ENCODE assay signal across 15 cellular contexts in genomic region chr7:33145174-33145573, GRCh38. TPM values are rescaled to one million over a fixed set of nuclear protein-coding genes. Genes with fewer than 3 reads are reported as not detected.
DNase-seq lines count a peak whose midpoint lies in the region; ATAC-seq lines count a peak whose summit lies in the region.
"Had no signal": no experiment of that assay in that cellular context is flagged by ENCODE, and none has a peak within 500 bp of the region (broad histone marks: within the 10 kb centered on the region; RNA-seq: fewer than 3 reads in every experiment).

No MANE protein-coding gene starts in this region.

- H3K23ac ChIP-seq in mesendoderm (ENCODE audit: low read length): no peak overlapping the region

- H3K9ac ChIP-seq in mesendoderm (ENCODE audit: low read length): no peak overlapping the region

- H3K36me3 Mint-ChIP-seq in activated CD8-positive, alpha-beta memory T cell treated with anti-CD3 and anti-CD28 coated beads, Interleukin-2, amount 10 ng/mL, durations not matched to agents 7 days and 5 days: peaks cover 7% of the 10 kb centered on the region

- H2BK5ac ChIP-seq in mesendoderm (ENCODE audit: low read length): no peak overlapping the region

- peak; percentile 43 for DNase-seq in OCI-M1 (lab: John Stamatoyannopoulos, UW)
- no peak for DNase-seq in caudate nucleus (lab: John Stamatoyannopoulos, UW)
- DNase-seq in mesendoderm: peak; percentile 2
- DNase-seq in posterior cingulate gyrus: no peak
- no peak for DNase-seq in activated CD8-positive, alpha-beta memory T cell treated with anti-CD3 and anti-CD28 coated beads, Interleukin-2, amount 10 ng/mL, durations not matched to agents 7 days and 5 days
- DNase-seq: Calu3; CD4-positive, alpha-beta T cell; DMS 273 treated with DMSO at 0.1 percent for 48 hours; GOT3; HCEC 1CT; HFFc6 had no signal

- peaks cover 10% of the 10 kb centered on the region for H3K4me1 Mint-ChIP-seq in activated CD8-positive, alpha-beta memory T cell treated with anti-CD3 and anti-CD28 coated beads, Interleukin-2, amount 10 ng/mL, durations not matched to agents 7 days and 5 days
- H3K4me1 Mint-ChIP-seq: B cell had no signal

- H2BK120ac ChIP-seq in mesendoderm (ENCODE audit: low read depth, low read length): no peak overlapping the region

- no CpG with 5 or more reads among the region's 5 CpGs for WGBS in mesendoderm (ENCODE audit: extremely low coverage, insufficient coverage, low lambda C conversion rate)

- H3K4me3 Mint-ChIP-seq in activated CD8-positive, alpha-beta memory T cell treated with anti-CD3 and anti-CD28 coated beads, Interleukin-2, amount 10 ng/mL, durations not matched to agents 7 days and 5 days: no peak overlapping the region
- H3K4me3 Mint-ChIP-seq: B cell; CD4-positive, alpha-beta T cell; HFFc6 had no signal

- H3K79me1 ChIP-seq in mesendoderm (ENCODE audit: low read length): no peaks in the 10 kb centered on the region

- H3K79me2 ChIP-seq in mesendoderm (ENCODE audit: control insufficient read depth, insufficient read depth, low read length): no peaks in the 10 kb centered on the region

- H3K4ac ChIP-seq in mesendoderm (ENCODE audit: low read depth, low read length): no peak overlapping the region

- intact Hi-C loops in posterior cingulate gyrus (cut with DNase I): no loop called here

- CTCF ChIA-PET in activated CD8-positive, alpha-beta memory T cell treated with anti-CD3 and anti-CD28 coated beads, Interleukin-2, amount 10 ng/mL, durations not matched to agents 7 days and 5 days (lab: Charles Lee): no interaction called here

- no peak overlapping the region for H3K4me2 ChIP-seq in mesendoderm (ENCODE audit: low read length)

- H4K5ac ChIP-seq in mesendoderm (ENCODE audit: low read length): no peak overlapping the region

- no peak overlapping the region for H3K4me3 ChIP-seq in mesendoderm (ENCODE audit: low read length)

- no peaks in the 10 kb centered on the region for H3K27me3 Mint-ChIP-seq in activated CD8-positive, alpha-beta memory T cell treated with anti-CD3 and anti-CD28 coated beads, Interleukin-2, amount 10 ng/mL, durations not matched to agents 7 days and 5 days
- H3K27me3 Mint-ChIP-seq: B cell; CD4-positive, alpha-beta T cell had no signal

- no peaks in the 10 kb centered on the region for H3K4me1 ChIP-seq in mesendoderm (ENCODE audit: control insufficient read depth, low read depth, low read length)

- H3K36me3 ChIP-seq in mesendoderm (ENCODE audit: control insufficient read depth, insufficient read depth, low read length): no peaks in the 10 kb centered on the region

- H2AK5ac ChIP-seq in mesendoderm (ENCODE audit: low read length): no peak overlapping the region

- peaks cover 3% of the 10 kb centered on the region for H3K9me3 Mint-ChIP-seq in activated CD8-positive, alpha-beta memory T cell treated with anti-CD3 and anti-CD28 coated beads, Interleukin-2, amount 10 ng/mL, durations not matched to agents 7 days and 5 days (ENCODE audit: low read depth)
- H3K9me3 Mint-ChIP-seq: HFFc6 had no signal

- H3K27me3 ChIP-seq in mesendoderm (ENCODE audit: insufficient read depth, low read length, poor library complexity): no peaks in the 10 kb centered on the region

- no peak overlapping the region for H3K27ac Mint-ChIP-seq in activated CD8-positive, alpha-beta memory T cell treated with anti-CD3 and anti-CD28 coated beads, Interleukin-2, amount 10 ng/mL, durations not matched to agents 7 days and 5 days
- H3K27ac Mint-ChIP-seq: B cell; CD4-positive, alpha-beta T cell; HFFc6 had no signal

- H3K27ac ChIP-seq in caudate nucleus (ENCODE audit: low read depth, low read length) (peak overlapping the region; percentile 74), mesendoderm (ENCODE audit: low read depth, low read length) (no peak overlapping the region)
- H3K27ac ChIP-seq: HL-60 had no signal

- H3K18ac ChIP-seq in mesendoderm (ENCODE audit: low read length): no peak overlapping the region

- no peak overlapping the region for H2BK15ac ChIP-seq in mesendoderm (replicated peaks; ENCODE audit: low read depth)

- H4K8ac ChIP-seq in mesendoderm (ENCODE audit: low read depth, low read length): no peak overlapping the region

- no peak overlapping the region for H3K56ac ChIP-seq in mesendoderm (ENCODE audit: low read length)

- ATAC-seq in GM19035 (IDR thresholded peaks at IDR 0.05; ENCODE audit: unreplicated experiment) (no peak), HG03520 (IDR thresholded peaks at IDR 0.05; ENCODE audit: unreplicated experiment) (no peak)
- ATAC-seq in activated CD8-positive, alpha-beta memory T cell treated with anti-CD3 and anti-CD28 coated beads, Interleukin-2, amount 10 ng/mL, durations not matched to agents 7 days and 5 days: no peak

RNA-seq across cellular contexts. Expression of gene BBS9, which starts 15.8 kb away (rescaled TPM):
- polyA plus RNA-seq in mesendoderm (2013, experiment 1 of 2): 14.5 TPM
- polyA plus RNA-seq in mesendoderm (2013, experiment 2 of 2): 15.4 TPM
- 10 to 100 TPM in 1 of 2 experiments, 1 to 10 TPM in 1; 9.8 to 10.2 TPM for total RNA-seq in activated CD8-positive, alpha-beta memory T cell treated with anti-CD3 and anti-CD28 coated beads, Interleukin-2, amount 10 ng/mL, durations not matched to agents 7 days and 5 days

RNA-seq across cellular contexts. Expression of gene RP9, which starts 36.0 kb away (rescaled TPM):
- 26.3 TPM for polyA plus RNA-seq in mesendoderm (2013, experiment 1 of 2)
- polyA plus RNA-seq in mesendoderm (2013, experiment 2 of 2): 26.9 TPM
- 10 to 100 TPM; 11.3 to 11.5 TPM for total RNA-seq in activated CD8-positive, alpha-beta memory T cell treated with anti-CD3 and anti-CD28 coated beads, Interleukin-2, amount 10 ng/mL, durations not matched to agents 7 days and 5 days

Comparison
In these comparisons a context has a peak if more than half of its experiments do, and no peak if none do; other contexts are left out.
1. DNase-seq: peak in OCI-M1 (single experiment) and mesendoderm (single experiment); none in caudate nucleus (0 of 61), posterior cingulate gyrus (0 of 10) and activated CD8-positive, alpha-beta memory T cell treated with anti-CD3 and anti-CD28 coated beads, Interleukin-2, amount 10 ng/mL, durations not matched to agents 7 days and 5 days (single experiment).